ENCODE assay signal across 19 cellular contexts in the genomic region with DNA sequence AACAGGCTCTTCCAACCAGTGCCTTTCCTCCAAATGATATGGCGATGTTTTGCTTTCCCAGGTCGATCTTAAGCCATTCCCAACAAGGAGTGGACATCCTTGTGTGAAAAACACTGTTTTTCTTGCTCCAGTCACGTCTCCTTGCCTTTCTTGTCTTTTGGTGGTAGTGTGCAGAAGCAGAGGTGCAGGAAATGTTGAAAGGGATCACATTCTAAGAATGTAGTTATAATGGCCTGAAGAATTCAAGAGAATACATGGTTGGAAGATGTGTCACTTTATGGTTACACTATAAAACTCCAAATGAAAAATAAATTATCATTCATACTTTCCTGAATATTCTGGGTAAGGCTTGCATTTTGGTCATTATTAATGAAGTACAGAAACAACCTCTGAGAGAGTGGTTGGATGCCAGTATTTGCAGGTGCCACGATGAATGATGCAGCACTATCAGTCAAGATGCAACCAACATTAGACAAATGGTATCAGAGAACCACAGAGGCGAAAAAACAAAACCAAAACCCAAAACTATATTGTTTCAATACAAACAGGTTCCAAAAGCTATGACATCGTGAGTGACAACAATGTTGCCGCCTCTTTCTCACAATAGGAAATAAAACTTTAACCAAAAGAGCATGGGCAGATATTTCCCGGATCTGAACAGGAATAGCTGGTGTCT. TPM values are rescaled to one million over a fixed set of nuclear protein-coding genes. Genes with fewer than 3 reads are reported as not detected.
DNase-seq lines count a peak whose midpoint lies in the region; ATAC-seq, FAIRE-seq and TF ChIP-seq lines count a peak whose summit lies in the region.
"Had no signal": no experiment of that assay in that cellular context is flagged by ENCODE, and none has a peak within 500 bp of the region (broad histone marks: within the 10 kb centered on the region; RNA-seq: fewer than 3 reads in every experiment).

No MANE protein-coding gene starts in this region.

- peak overlapping the region; percentile 47; the same call in 1 of the 2 replicates for H3K27ac Mint-ChIP-seq in HFFc6
- H3K27ac Mint-ChIP-seq in T-helper 17 cell = peak overlapping the region; percentile 5
- H3K27ac Mint-ChIP-seq: B cell; CD4-positive, CD25-positive, alpha-beta regulatory T cell; CD8-positive, alpha-beta memory T cell had no signal

- H3K36me3 Mint-ChIP-seq in HFFc6 (ENCODE audit: low read depth) = peaks cover 33% of the 10 kb centered on the region
- H3K36me3 Mint-ChIP-seq in T-helper 17 cell (ENCODE audit: low read depth) = peaks cover 4% of the 10 kb centered on the region

- H3K27me3 Mint-ChIP-seq in HFFc6 (ENCODE audit: insufficient read depth) (peaks cover 7% of the 10 kb centered on the region), T-helper 17 cell (peaks cover 7% of the 10 kb centered on the region)
- H3K27me3 Mint-ChIP-seq: B cell had no signal

- 39% methylated on average over 8 of the region's 8 CpGs for WGBS in A549 (ENCODE audit: missing lambda C conversion rate)

- no peak for TF ChIP-seq POLR2A in A549 (IDR thresholded peaks at IDR 0.05; ENCODE audit: low read length)

- FAIRE-seq in A549 (lab: Jason Lieb, UNC) = peak; percentile 63
- FAIRE-seq: GM12878, H54 had no signal

- POLR2A ChIA-PET in A549 (lab: Yijun Ruan, JAX) = no interaction called here

- no peak for TF ChIP-seq RAD21 in A549 (conservative IDR thresholded peaks at IDR 0.05 in 1 of 2, IDR thresholded peaks at IDR 0.05 in 1 of 2)

- peaks cover 8% of the 10 kb centered on the region for H3K4me1 ChIP-seq in A549

- ATAC-seq in A549 (no peak), T-helper 17 cell (no peak), HG03045 (IDR thresholded peaks at IDR 0.05; ENCODE audit: unreplicated experiment) (no peak)
- ATAC-seq: GM12878 had no signal

- DNase-seq in A549 (ENCODE audit: low read depth in 1 of 2, low spot score in 1 of 2) (no peak), EL (peak; percentile 62), HFFc6 (peak; percentile 43), T-helper 17 cell (no peak), NCI-H1930 (lab: John Stamatoyannopoulos, UW) (no peak), GM13977 (ENCODE audit: low spot score) (no peak), GM13976 (ENCODE audit: low spot score) (no peak)
- DNase-seq: 8988T; C1 segment of cervical spinal cord; CD4-positive, CD25-positive, alpha-beta regulatory T cell; CD8-positive, alpha-beta memory T cell; COR-L47; GM23248; HCEC 1CT; KG1 had no signal

- no peak overlapping the region for H3K4me3 ChIP-seq in A549
- H3K4me3 ChIP-seq: GM12878, GM23248 had no signal

- TF ChIP-seq CTCF in A549 (IDR thresholded peaks at IDR 0.05) = no peak
- TF ChIP-seq CTCF in HFFc6 (IDR thresholded peaks at IDR 0.05) = no peak
- no peak for TF ChIP-seq CTCF in GM13977 (IDR thresholded peaks at IDR 0.05; ENCODE audit: extremely low read depth, insufficient read depth, missing control alignments)
- no peak for TF ChIP-seq CTCF in GM13976 (IDR thresholded peaks at IDR 0.05; ENCODE audit: borderline replicate concordance, control extremely low read depth, extremely low read depth, insufficient read depth, missing control alignments)

- H3K4me2 ChIP-seq in A549 = no peak overlapping the region

- no peaks in the 10 kb centered on the region for H3K9me3 Mint-ChIP-seq in HFFc6

- H3K4me1 Mint-ChIP-seq in HFFc6 (ENCODE audit: low read depth) = peaks cover 46% of the 10 kb centered on the region
- no peaks in the 10 kb centered on the region for H3K4me1 Mint-ChIP-seq in T-helper 17 cell
- H3K4me1 Mint-ChIP-seq: B cell had no signal

- in situ Hi-C loops in GM13977 (cut with MboI; ENCODE audit: low pct_unique_long_range_greater_than_20kb, low sequenced_read_pairs, unreplicated experiment) (no loop called here), GM13976 (cut with MboI; ENCODE audit: low sequenced_read_pairs, unreplicated experiment) (loop anchor here (25.0 kb wide), 1 partner anchor 481 kb away; no protein-coding TSS in a partner anchor)

- peak overlapping the region; percentile 17; the same call in 1 of the 2 replicates for H3K4me3 Mint-ChIP-seq in HFFc6
- H3K4me3 Mint-ChIP-seq in T-helper 17 cell = no peak overlapping the region
- H3K4me3 Mint-ChIP-seq: B cell; CD8-positive, alpha-beta memory T cell had no signal

- H3K27ac ChIP-seq in A549 = no peak overlapping the region
- H3K27ac ChIP-seq: GM23248 had no signal

- no peak for TF ChIP-seq EP300 in A549 (IDR thresholded peaks at IDR 0.05)

- H3K9me3 ChIP-seq in A549 (no peaks in the 10 kb centered on the region), T-helper 17 cell (ENCODE audit: control insufficient read depth, low read length, poor library complexity, severe bottlenecking) (no peaks in the 10 kb centered on the region)

- CTCF ChIA-PET in A549 (lab: Yijun Ruan, JAX) = interaction anchor here (3.5 kb wide), 1 partner anchor 12 kb away, joined by 25 read pairs; no protein-coding TSS in a partner anchor

TF ChIP-seq in A549, 52 proteins besides CTCF, POLR2A, EP300 and RAD21:
- TF ChIP-seq RNF2 (IDR thresholded peaks at IDR 0.05; ENCODE audit: borderline replicate concordance, low read depth) (no peak), MAZ (IDR thresholded peaks at IDR 0.05; ENCODE audit: borderline replicate concordance, low read depth, low read length) (no peak), CHD4 (IDR thresholded peaks at IDR 0.05; ENCODE audit: borderline replicate concordance) (no peak), TFCP2L1 (CRISPR knock-in tag; IDR thresholded peaks at IDR 0.05) (no peak), CEBPB (IDR thresholded peaks at IDR 0.05) (no peak), SREBF2 (IDR thresholded peaks at IDR 0.05) (no peak), MYC (IDR thresholded peaks at IDR 0.05; ENCODE audit: borderline replicate concordance, low read length) (no peak), SMC3 (IDR thresholded peaks at IDR 0.05) (no peak), NPAS2 (CRISPR knock-in tag; IDR thresholded peaks at IDR 0.05; ENCODE audit: borderline replicate concordance) (no peak), HDAC2 (IDR thresholded peaks at IDR 0.05) (no peak), MAFK (IDR thresholded peaks at IDR 0.05; ENCODE audit: partially characterized antibody) (no peak), FOXS1 (CRISPR knock-in tag; IDR thresholded peaks at IDR 0.05) (no peak), HOXB5 (CRISPR knock-in tag; IDR thresholded peaks at IDR 0.05) (no peak), JUN (IDR thresholded peaks at IDR 0.05) (no peak), PHF8 (IDR thresholded peaks at IDR 0.05; ENCODE audit: borderline replicate concordance, low read depth) (no peak), RFX5 (IDR thresholded peaks at IDR 0.05) (no peak), KDM1A (IDR thresholded peaks at IDR 0.05; ENCODE audit: low read depth) (no peak), RARB (CRISPR knock-in tag; IDR thresholded peaks at IDR 0.05) (no peak)
- TF ChIP-seq, protein P1, sequence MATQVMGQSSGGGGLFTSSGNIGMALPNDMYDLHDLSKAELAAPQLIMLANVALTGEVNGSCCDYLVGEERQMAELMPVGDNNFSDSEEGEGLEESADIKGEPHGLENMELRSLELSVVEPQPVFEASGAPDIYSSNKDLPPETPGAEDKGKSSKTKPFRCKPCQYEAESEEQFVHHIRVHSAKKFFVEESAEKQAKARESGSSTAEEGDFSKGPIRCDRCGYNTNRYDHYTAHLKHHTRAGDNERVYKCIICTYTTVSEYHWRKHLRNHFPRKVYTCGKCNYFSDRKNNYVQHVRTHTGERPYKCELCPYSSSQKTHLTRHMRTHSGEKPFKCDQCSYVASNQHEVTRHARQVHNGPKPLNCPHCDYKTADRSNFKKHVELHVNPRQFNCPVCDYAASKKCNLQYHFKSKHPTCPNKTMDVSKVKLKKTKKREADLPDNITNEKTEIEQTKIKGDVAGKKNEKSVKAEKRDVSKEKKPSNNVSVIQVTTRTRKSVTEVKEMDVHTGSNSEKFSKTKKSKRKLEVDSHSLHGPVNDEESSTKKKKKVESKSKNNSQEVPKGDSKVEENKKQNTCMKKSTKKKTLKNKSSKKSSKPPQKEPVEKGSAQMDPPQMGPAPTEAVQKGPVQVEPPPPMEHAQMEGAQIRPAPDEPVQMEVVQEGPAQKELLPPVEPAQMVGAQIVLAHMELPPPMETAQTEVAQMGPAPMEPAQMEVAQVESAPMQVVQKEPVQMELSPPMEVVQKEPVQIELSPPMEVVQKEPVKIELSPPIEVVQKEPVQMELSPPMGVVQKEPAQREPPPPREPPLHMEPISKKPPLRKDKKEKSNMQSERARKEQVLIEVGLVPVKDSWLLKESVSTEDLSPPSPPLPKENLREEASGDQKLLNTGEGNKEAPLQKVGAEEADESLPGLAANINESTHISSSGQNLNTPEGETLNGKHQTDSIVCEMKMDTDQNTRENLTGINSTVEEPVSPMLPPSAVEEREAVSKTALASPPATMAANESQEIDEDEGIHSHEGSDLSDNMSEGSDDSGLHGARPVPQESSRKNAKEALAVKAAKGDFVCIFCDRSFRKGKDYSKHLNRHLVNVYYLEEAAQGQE (IDR thresholded peaks at IDR 0.05) = no peak
- TF ChIP-seq, protein P2, sequence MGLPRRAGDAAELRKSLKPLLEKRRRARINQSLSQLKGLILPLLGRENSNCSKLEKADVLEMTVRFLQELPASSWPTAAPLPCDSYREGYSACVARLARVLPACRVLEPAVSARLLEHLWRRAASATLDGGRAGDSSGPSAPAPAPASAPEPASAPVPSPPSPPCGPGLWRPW (IDR thresholded peaks at IDR 0.05) = no peak

RNA-seq across cellular contexts. Expression of a gene that starts 27.5 kb away (rescaled TPM):
- polyA plus RNA-seq in A549 (2011; rRNA removed) (88.5 and 101 TPM in 2 replicates), A549 (2017; fragmentation: RNase III; extraction: RNeasy Plus Mini Kit Qiagen cat#74134 plus additional on column Dnase treatment) (83.1 to 91.4 TPM (median 90.4 TPM) in 3 replicates)
- polyA plus RNA-seq in A549 (2012; cell fraction: cytosol; rRNA removed) = 78.9 and 89.8 TPM in 2 replicates
- 24.0 and 30.4 TPM in 2 replicates for polyA plus RNA-seq in A549 (2012; cell fraction: nucleus; rRNA removed)
- polyA minus RNA-seq in A549 (2011; rRNA and poly(A)+ RNA removed) = 17.0 and 19.9 TPM in 2 replicates
- total RNA-seq in HFFc6 (2021; fragmentation: NEBNext Ultra II Directional; extraction: Animal tissue kit (Norgen Biotek cat#: 25700)) = 100 to 1,000 TPM; 108 to 143 (median 122) TPM
- 10 to 100 TPM; 27.4 to 39.4 TPM for total RNA-seq in T-helper 17 cell

Comparison
In these comparisons a context has a peak if more than half of its experiments do, and no peak if none do; other contexts are left out.
1. DNase-seq: peak in EL (single experiment) and HFFc6 (single experiment); none in A549 (0 of 2), T-helper 17 cell (0 of 3), NCI-H1930 (0 of 2), GM13977 (single experiment) and GM13976 (single experiment).